Comparison of ENCODE assay signal across 31 cellular contexts in the genomic region with DNA sequence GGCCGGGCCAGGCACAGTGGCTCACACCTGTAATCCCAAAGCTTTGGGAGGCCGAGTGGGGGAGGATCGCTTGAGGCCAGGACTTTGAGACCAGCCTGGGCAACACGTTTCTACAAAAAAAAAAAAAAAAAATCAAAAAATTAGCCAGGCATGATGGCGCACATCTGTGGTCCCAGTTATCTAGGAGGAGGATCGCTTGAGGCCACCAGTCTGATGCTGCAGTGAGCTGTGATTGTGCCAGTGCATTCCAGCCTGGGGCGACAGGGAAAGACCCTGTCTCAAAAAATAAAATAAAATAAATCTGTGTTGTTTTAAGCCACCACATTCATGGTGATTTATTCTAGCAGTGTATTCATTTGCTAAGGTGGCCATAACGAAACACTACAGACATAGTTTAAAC. TPM values are rescaled to one million over a fixed set of nuclear protein-coding genes. Genes with fewer than 3 reads are reported as not detected.
"Had no signal": no experiment of that assay in that cellular context is flagged by ENCODE, and none has a peak within 500 bp of the region (broad histone marks: within the 10 kb centered on the region; RNA-seq: fewer than 3 reads in every experiment).

No MANE protein-coding gene starts in this region.

- H3K4me1 ChIP-seq: uterus had no signal

- H3K9me3 ChIP-seq: stomach, suprapubic skin, testis, thoracic aorta, thyroid gland, tibial artery, tibial nerve, transverse colon, upper lobe of left lung, upper lobe of right lung, uterus, vagina had no signal

- H3K27ac ChIP-seq: stomach, suprapubic skin, testis, thoracic aorta, thyroid gland, tibial artery, tibial nerve, transverse colon, upper lobe of left lung, upper lobe of right lung, uterus, vagina had no signal

- DNase-seq: stimulated activated CD4-positive, alpha-beta T cell treated with anti-CD3 and anti-CD28 coated beads, Interleukin-2, amount 100 ng/mL, for 48 hours; stimulated activated CD4-positive, alpha-beta T cell treated with anti-CD3 and anti-CD28 coated beads, Interleukin-4, amount 100 ng/mL, for 1 hour; stimulated activated CD4-positive, alpha-beta T cell treated with anti-CD3 and anti-CD28 coated beads, Interleukin-4, amount 100 ng/mL, for 24 hours; stimulated activated CD4-positive, alpha-beta T cell treated with anti-CD3 and anti-CD28 coated beads, Interleukin-4, amount 100 ng/mL, for 4 hours; stimulated activated CD8-positive, alpha-beta memory T cell treated with anti-CD3 and anti-CD28 coated beads, Interleukin-4, amount 100 ng/mL, for 48 hours; stimulated activated naive B cell treated with anti-CD40 and anti-IgM and Interleukin-4, amounts not matched to agents 10 μg/mL and 1 μg/mL and 100 μg/mL, for 72 hours; stimulated activated naive CD4-positive, alpha-beta T cell; stimulated activated naive CD4-positive, alpha-beta T cell treated with Interleukin-2 at 50 U/mL for 16 hours; stimulated activated naive CD8-positive, alpha-beta T cell treated with anti-CD3 and anti-CD28 coated beads, Interleukin-15, amount 100 ng/mL, for 72 hours; stimulated activated naive CD8-positive, alpha-beta T cell treated with anti-CD3 and anti-CD28 coated beads, Interleukin-15, Interleukin-2, amounts not matched to agents 100 U/mL and 50 U/mL, for 24 hours; stomach; substantia nigra; testis; thyroid gland; tibial artery; transverse colon; trophoblast cell; upper lobe of left lung; upper lobe of right lung; uterus had no signal

- H3K36me3 ChIP-seq: stomach, suprapubic skin, thoracic aorta, thyroid gland, tibial artery, tibial nerve, transverse colon, upper lobe of left lung, upper lobe of right lung, uterus, vagina had no signal

- ATAC-seq: stimulated activated effector memory CD8-positive, alpha-beta T cell treated with anti-CD3 and anti-CD28 coated beads, Interleukin-12 subunit alpha, Interleukin-12 subunit beta, amount 100 ng/mL, for 72 hours; stimulated activated memory B cell treated with anti-CD40 and anti-IgM and Interleukin-4, amounts not matched to agents 10 μg/mL and 1 μg/mL and 100 μg/mL, for 72 hours; stimulated activated naive B cell treated with anti-CD40 and anti-IgM and Interleukin-4, amounts not matched to agents 10 μg/mL and 1 μg/mL and 100 μg/mL, for 72 hours; stimulated activated naive CD8-positive, alpha-beta T cell treated with anti-CD3 and anti-CD28 coated beads, Interleukin-15, amount 100 ng/mL, for 72 hours; stimulated activated naive CD8-positive, alpha-beta T cell treated with anti-CD3 and anti-CD28 coated beads, Interleukin-15, Interleukin-2, amounts not matched to agents 100 U/mL and 50 U/mL, for 24 hours; upper lobe of right lung had no signal

- H3K4me3 ChIP-seq: stomach, suprapubic skin, testis, thoracic aorta, thyroid gland, tibial artery, tibial nerve, transverse colon, upper lobe of left lung, upper lobe of right lung, uterus, vagina had no signal

- H3K27me3 ChIP-seq: testis, thyroid gland, tibial artery, tibial nerve, uterus, vagina had no signal

RNA-seq across cellular contexts. Expression of a gene that starts 29.1 kb away (rescaled TPM):
- total RNA-seq: stomach, subcutaneous adipose tissue, suprapubic skin, temporal lobe, testis, thoracic aorta, thyroid gland, tibial nerve, transverse colon, upper lobe of left lung, upper lobe of right lung, ureter, urinary bladder, uterus, vagina had no signal
- polyA plus RNA-seq: stomach, thymus, urinary bladder had no signal
